In genomic region chr15:74643368-74644204, GRCh38 we compare ENCODE assay signal across 1 cellular context.
TF ChIP-seq lines count a peak whose summit lies in the region.

No MANE protein-coding gene starts in this region.

TF ChIP-seq in GM23338, 12 proteins besides CTCF, POLR2A, EP300 and RAD21 (continued from another document):
- TF ChIP-seq ZNF462 (CRISPR knock-in tag; IDR thresholded peaks at IDR 0.05) (no peak), EZH2phosphoT487 (IDR thresholded peaks at IDR 0.05; ENCODE audit: unreplicated experiment) (no peak), NANOG (IDR thresholded peaks at IDR 0.05; ENCODE audit: borderline replicate concordance) (no peak)
